In the genomic region with DNA sequence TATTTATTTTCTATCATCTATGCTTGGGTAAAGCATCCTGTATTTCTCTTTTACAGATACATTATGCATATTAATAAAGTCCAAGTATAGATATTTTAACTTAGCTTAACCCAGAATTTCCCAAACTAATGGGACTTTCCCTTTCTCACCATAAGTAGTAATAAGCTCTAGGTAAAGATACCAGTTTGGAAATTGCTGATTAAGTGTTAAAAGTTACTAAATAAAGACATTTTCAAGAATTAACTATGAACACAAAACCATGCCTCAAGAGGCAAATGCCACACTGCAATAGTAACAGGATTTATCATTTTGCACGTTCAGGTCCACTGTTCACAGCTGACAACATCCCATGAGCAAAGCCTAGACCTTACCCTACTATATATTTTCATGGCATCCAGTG, we compare ENCODE assay signal across 8 cellular contexts.
"Had no signal": no experiment of that assay in that cellular context is flagged by ENCODE, and none has a peak within 500 bp of the region (broad histone marks: within the 10 kb centered on the region; RNA-seq: fewer than 3 reads in every experiment).

No MANE protein-coding gene starts in this region.

- ATAC-seq: GM12878 had no signal

- FAIRE-seq: G401.6, GM12878, GM12891, GM12892, GM18507, GM19239 had no signal

- H3K4me3 ChIP-seq: GM12878 had no signal

- DNase-seq: GDM1, GF-D8 had no signal
